In genomic region chr1:29249170-29249691, GRCh38 we compare ENCODE assay signal across 1 cellular context.
A peak's percentile ranks its signal among the peaks of the same experiment; 100 is the strongest.
TF ChIP-seq lines count a peak whose summit lies in the region.

No MANE protein-coding gene starts in this region.

TF ChIP-seq in WTC11, 78 proteins besides CTCF, POLR2A, EP300 and RAD21 (continued from another document and continues in another):
- TF ChIP-seq ZNF425 (CRISPR knock-in tag; conservative IDR thresholded peaks at IDR 0.05), result no peak
- no peak for TF ChIP-seq ZNF219 (CRISPR knock-in tag; IDR thresholded peaks at IDR 0.05; ENCODE audit: borderline replicate concordance)
- no peak for TF ChIP-seq USF2 (CRISPR knock-in tag; IDR thresholded peaks at IDR 0.05)
- no peak for TF ChIP-seq RORB (CRISPR knock-in tag; IDR thresholded peaks at IDR 0.05)
- TF ChIP-seq SP1 (CRISPR knock-in tag; conservative IDR thresholded peaks at IDR 0.05), result 0 out of 2 replicates have a peak, but pooled peaks have one; percentile 30
- no peak for TF ChIP-seq ZNF281 (CRISPR knock-in tag; IDR thresholded peaks at IDR 0.05)
- TF ChIP-seq ZNF121 (CRISPR knock-in tag; IDR thresholded peaks at IDR 0.05), result no peak
- no peak for TF ChIP-seq OVOL2 (CRISPR knock-in tag; IDR thresholded peaks at IDR 0.05; ENCODE audit: borderline replicate concordance)
- TF ChIP-seq ZNF416 (CRISPR knock-in tag; IDR thresholded peaks at IDR 0.05), result no peak
- TF ChIP-seq FOXK1 (CRISPR knock-in tag; IDR thresholded peaks at IDR 0.05), result 0 out of 2 replicates have a peak, but pooled peaks have one; percentile 55
- no peak for TF ChIP-seq E2F5 (CRISPR knock-in tag; IDR thresholded peaks at IDR 0.05)
- no peak for TF ChIP-seq AFF4 (CRISPR knock-in tag; IDR thresholded peaks at IDR 0.05; ENCODE audit: borderline replicate concordance)
- no peak for TF ChIP-seq ELF4 (CRISPR knock-in tag; IDR thresholded peaks at IDR 0.05; ENCODE audit: low read depth)
- no peak for TF ChIP-seq NFYB (CRISPR knock-in tag; conservative IDR thresholded peaks at IDR 0.05; ENCODE audit: low read depth)
- no peak for TF ChIP-seq JUN (CRISPR knock-in tag; IDR thresholded peaks at IDR 0.05)
- no peak for TF ChIP-seq ZNF138 (CRISPR knock-in tag; conservative IDR thresholded peaks at IDR 0.05)
- no peak for TF ChIP-seq ERG (CRISPR knock-in tag; IDR thresholded peaks at IDR 0.05)
- no peak for TF ChIP-seq NR1H2 (CRISPR knock-in tag; IDR thresholded peaks at IDR 0.05)
- no peak for TF ChIP-seq AR (CRISPR knock-in tag; IDR thresholded peaks at IDR 0.05)
- no peak for TF ChIP-seq SOX15 (CRISPR knock-in tag; IDR thresholded peaks at IDR 0.05)
- no peak for TF ChIP-seq STAT6 (CRISPR knock-in tag; conservative IDR thresholded peaks at IDR 0.05; ENCODE audit: low read depth)
- no peak for TF ChIP-seq FOXJ3 (CRISPR knock-in tag; IDR thresholded peaks at IDR 0.05; ENCODE audit: borderline replicate concordance)
- peak; percentile 97; the same call in 1 of the 2 replicates for TF ChIP-seq TEAD1 (CRISPR knock-in tag; IDR thresholded peaks at IDR 0.05)
- no peak for TF ChIP-seq SMAD3 (CRISPR knock-in tag; IDR thresholded peaks at IDR 0.05; ENCODE audit: borderline replicate concordance)
- TF ChIP-seq ARID4B (CRISPR knock-in tag; IDR thresholded peaks at IDR 0.05; ENCODE audit: borderline replicate concordance), result no peak
- TF ChIP-seq CBFB (CRISPR knock-in tag; IDR thresholded peaks at IDR 0.05; ENCODE audit: low read depth), result 0 out of 2 replicates have a peak, but pooled peaks have one; percentile 52
- TF ChIP-seq FOXP1 (CRISPR knock-in tag; IDR thresholded peaks at IDR 0.05; ENCODE audit: borderline replicate concordance), result no peak
- peak; percentile 81; the same call in 1 of the 2 replicates for TF ChIP-seq FOXP4 (CRISPR knock-in tag; IDR thresholded peaks at IDR 0.05)
- TF ChIP-seq MXD4 (CRISPR knock-in tag; IDR thresholded peaks at IDR 0.05; ENCODE audit: borderline replicate concordance), result no peak
